12 cellular contexts compared by ENCODE assay signal in genomic region chr17:65053354-65053881, GRCh38. TPM values are rescaled to one million over a fixed set of nuclear protein-coding genes. Genes with fewer than 3 reads are reported as not detected.
DNase-seq lines count a peak whose midpoint lies in the region; ATAC-seq lines count a peak whose summit lies in the region.
"Had no signal": no experiment of that assay in that cellular context is flagged by ENCODE, and none has a peak within 500 bp of the region (broad histone marks: within the 10 kb centered on the region; RNA-seq: fewer than 3 reads in every experiment).

No MANE protein-coding gene starts in this region.

- no peak for ATAC-seq in stimulated activated naive CD8-positive, alpha-beta T cell treated with anti-CD3 and anti-CD28 coated beads, Interleukin-15, Interleukin-2, amounts not matched to agents 100 U/mL and 50 U/mL, for 24 hours
- ATAC-seq in activated naive CD8-positive, alpha-beta T cell treated with anti-CD3 and anti-CD28 coated beads, Interleukin-2, amount 50 U/mL, for 24 hours, result no peak
- ATAC-seq in naive thymus-derived CD4-positive, alpha-beta T cell, result no peak
- no peak for ATAC-seq in Right ventricle myocardium inferior

- DNase-seq in stimulated activated naive CD8-positive, alpha-beta T cell treated with anti-CD3 and anti-CD28 coated beads, Interleukin-15, Interleukin-2, amounts not matched to agents 100 U/mL and 50 U/mL, for 24 hours, result no peak
- no peak for DNase-seq in activated naive CD8-positive, alpha-beta T cell treated with anti-CD3 and anti-CD28 coated beads, Interleukin-2, amount 50 U/mL, for 24 hours
- no peak for DNase-seq in naive thymus-derived CD4-positive, alpha-beta T cell
- DNase-seq in SHP77 (lab: John Stamatoyannopoulos, UW) (no peak), dedifferentiated amniotic fluid mesenchymal stem cell (ENCODE audit: extremely low spot score) (no peak), Right ventricle myocardium inferior (ENCODE audit: missing footprints) (no peak), NCI-H2227 (lab: John Stamatoyannopoulos, UW; ENCODE audit: unreplicated experiment) (no peak)
- DNase-seq: activated CD4-positive, alpha-beta T cell treated with anti-CD3 and anti-CD28 coated beads, Interleukin-2, amount 50 U/mL, for 1 hour; midbrain; NCI-H1436 had no signal

- H3K27me3 ChIP-seq in naive thymus-derived CD4-positive, alpha-beta T cell (ENCODE audit: control insufficient read depth in 2 of 2, insufficient read depth in 2 of 2, low read length in 2 of 2), result no peaks in the 10 kb centered on the region
- H3K27me3 ChIP-seq: ascending aorta had no signal

- H3K4me1 Mint-ChIP-seq in stimulated activated naive CD8-positive, alpha-beta T cell treated with anti-CD3 and anti-CD28 coated beads, Interleukin-15, Interleukin-2, amounts not matched to agents 100 ng/mL and 50 ng/mL, for 24 hours (ENCODE audit: low read depth), result peaks cover 77% of the 10 kb centered on the region
- peaks cover 72% of the 10 kb centered on the region for H3K4me1 Mint-ChIP-seq in activated naive CD8-positive, alpha-beta T cell treated with anti-CD3 and anti-CD28 coated beads, Interleukin-2, amount 50 U/mL, for 24 hours
- H3K4me1 Mint-ChIP-seq in naive thymus-derived CD4-positive, alpha-beta T cell, result peaks cover 48 to 79% (median 67%) of the 10 kb centered on the region in 7 donors

- no peaks in the 10 kb centered on the region for H3K27me3 Mint-ChIP-seq in stimulated activated naive CD8-positive, alpha-beta T cell treated with anti-CD3 and anti-CD28 coated beads, Interleukin-15, Interleukin-2, amounts not matched to agents 100 ng/mL and 50 ng/mL, for 24 hours
- no peaks in the 10 kb centered on the region for H3K27me3 Mint-ChIP-seq in activated naive CD8-positive, alpha-beta T cell treated with anti-CD3 and anti-CD28 coated beads, Interleukin-2, amount 50 U/mL, for 24 hours
- H3K27me3 Mint-ChIP-seq in naive thymus-derived CD4-positive, alpha-beta T cell, result peaks cover 0 to 1% (median 0%) of the 10 kb centered on the region in 5 donors

- peak overlapping the region; percentile 99 for H3K4me3 Mint-ChIP-seq in stimulated activated naive CD8-positive, alpha-beta T cell treated with anti-CD3 and anti-CD28 coated beads, Interleukin-15, Interleukin-2, amounts not matched to agents 100 ng/mL and 50 ng/mL, for 24 hours
- H3K4me3 Mint-ChIP-seq in activated naive CD8-positive, alpha-beta T cell treated with anti-CD3 and anti-CD28 coated beads, Interleukin-2, amount 50 U/mL, for 24 hours, result peak overlapping the region; percentile 96
- H3K4me3 Mint-ChIP-seq in naive thymus-derived CD4-positive, alpha-beta T cell, result peak overlapping the region in 6 of 10 donors; percentile 40 to 99 (median 94)

- H3K4me1 ChIP-seq in naive thymus-derived CD4-positive, alpha-beta T cell (ENCODE audit: control insufficient read depth in 2 of 2, insufficient read depth in 2 of 2, low read length in 2 of 2), result peaks cover 29 to 31% of the 10 kb centered on the region in 2 donors

- peaks cover 0 to 42% (median 7%) of the 10 kb centered on the region in 3 experiments for H3K36me3 ChIP-seq in naive thymus-derived CD4-positive, alpha-beta T cell (ENCODE audit: control insufficient read depth in 2 of 3, insufficient read depth in 3 of 3, low read length in 3 of 3)

- CTCF ChIA-PET in naive thymus-derived CD4-positive, alpha-beta T cell (lab: Charles Lee), result interaction anchor here (0.6 kb wide), 1 partner anchor 38 kb away, joined by 3 read pairs; no protein-coding TSS in a partner anchor

- no peak overlapping the region for H3K27ac ChIP-seq in naive thymus-derived CD4-positive, alpha-beta T cell (ENCODE audit: low read depth, low read length)

- no peaks in the 10 kb centered on the region for H3K9me3 Mint-ChIP-seq in stimulated activated naive CD8-positive, alpha-beta T cell treated with anti-CD3 and anti-CD28 coated beads, Interleukin-15, Interleukin-2, amounts not matched to agents 100 ng/mL and 50 ng/mL, for 24 hours
- no peaks in the 10 kb centered on the region for H3K9me3 Mint-ChIP-seq in activated naive CD8-positive, alpha-beta T cell treated with anti-CD3 and anti-CD28 coated beads, Interleukin-2, amount 50 U/mL, for 24 hours
- no peaks in the 10 kb centered on the region for H3K9me3 Mint-ChIP-seq in naive thymus-derived CD4-positive, alpha-beta T cell

- H3K9me3 ChIP-seq in naive thymus-derived CD4-positive, alpha-beta T cell (ENCODE audit: control insufficient read depth in 2 of 3, low read length in 3 of 3), result no peaks in the 10 kb centered on the region
- H3K9me3 ChIP-seq: ascending aorta had no signal

- POLR2A ChIA-PET in naive thymus-derived CD4-positive, alpha-beta T cell (lab: Charles Lee), result interaction anchor here (2.1 kb wide), 1 partner anchor 78 kb away, joined by 6 read pairs; no protein-coding TSS in a partner anchor

- intact Hi-C loops in naive thymus-derived CD4-positive, alpha-beta T cell (cut with micrococcal nuclease), result loop anchor here in 1 of 2 donors (10.0 kb wide), 1 partner anchor 139 kb away; the partner anchor contains the start of gene LRRC37A3
- intact Hi-C loops in Right ventricle myocardium inferior (cut with DNase I), result no loop called here

- no peak overlapping the region for H3K27ac Mint-ChIP-seq in stimulated activated naive CD8-positive, alpha-beta T cell treated with anti-CD3 and anti-CD28 coated beads, Interleukin-15, Interleukin-2, amounts not matched to agents 100 ng/mL and 50 ng/mL, for 24 hours
- peak overlapping the region; percentile 19 for H3K27ac Mint-ChIP-seq in activated naive CD8-positive, alpha-beta T cell treated with anti-CD3 and anti-CD28 coated beads, Interleukin-2, amount 50 U/mL, for 24 hours
- peak overlapping the region in 8 of 9 donors; percentile 20 to 99 (median 38) for H3K27ac Mint-ChIP-seq in naive thymus-derived CD4-positive, alpha-beta T cell

- no peak overlapping the region for H3K4me3 ChIP-seq in naive thymus-derived CD4-positive, alpha-beta T cell (ENCODE audit: low read length)

- H3K36me3 Mint-ChIP-seq in stimulated activated naive CD8-positive, alpha-beta T cell treated with anti-CD3 and anti-CD28 coated beads, Interleukin-15, Interleukin-2, amounts not matched to agents 100 ng/mL and 50 ng/mL, for 24 hours (ENCODE audit: low read depth), result peaks cover 70% of the 10 kb centered on the region
- H3K36me3 Mint-ChIP-seq in activated naive CD8-positive, alpha-beta T cell treated with anti-CD3 and anti-CD28 coated beads, Interleukin-2, amount 50 U/mL, for 24 hours (ENCODE audit: low read depth), result peaks cover 65% of the 10 kb centered on the region
- H3K36me3 Mint-ChIP-seq in naive thymus-derived CD4-positive, alpha-beta T cell, result peaks cover 12 to 45% (median 18%) of the 10 kb centered on the region in 5 donors

RNA-seq across cellular contexts. Expression of gene GNA13, which starts 3.1 kb away (rescaled TPM):
- total RNA-seq in naive thymus-derived CD4-positive, alpha-beta T cell, result 100 to 1,000 TPM in 1 of 5 experiments, 10 to 100 TPM in 4; 74.1 to 102 (median 78.7) TPM
- polyA plus RNA-seq in naive thymus-derived CD4-positive, alpha-beta T cell, result 10 to 100 TPM; 29.8 to 30.2 TPM
- 22.1 TPM for total RNA-seq in Right ventricle myocardium inferior
